Comparison of ENCODE assay signal across 13 cellular contexts in the genomic region with DNA sequence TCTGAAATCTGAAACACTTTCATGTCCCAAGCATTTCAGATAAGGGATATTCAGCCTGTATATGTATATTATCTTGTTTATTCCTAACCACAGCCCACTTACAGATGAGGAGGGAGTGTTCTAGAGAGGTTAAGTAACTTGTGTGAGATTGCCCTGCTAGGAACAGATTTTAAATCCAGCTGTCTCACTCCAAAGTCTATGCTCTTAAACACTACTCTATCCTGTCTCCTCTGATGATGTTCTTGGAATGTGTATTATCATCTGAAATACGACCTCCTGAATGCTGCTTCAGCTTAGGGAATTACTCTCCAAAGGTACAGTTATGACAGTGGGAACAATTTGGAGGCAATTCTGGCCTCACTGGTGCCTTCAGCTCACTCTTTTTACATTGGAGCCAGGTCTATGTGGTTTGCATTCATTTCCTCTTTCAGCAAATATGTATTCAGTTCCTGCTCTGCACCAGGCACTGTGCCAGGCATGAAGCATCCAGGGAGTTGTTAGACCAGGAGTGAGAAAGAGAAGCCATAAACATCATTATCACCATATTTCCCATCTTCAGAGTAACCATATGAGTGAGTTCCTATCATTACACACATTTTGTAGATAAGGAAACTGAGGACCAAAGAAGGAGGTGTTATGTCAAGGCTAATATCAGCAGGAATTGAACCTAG.
DNase-seq lines count a peak whose midpoint lies in the region; ATAC-seq, FAIRE-seq and TF ChIP-seq lines count a peak whose summit lies in the region.
"Had no signal": no experiment of that assay in that cellular context is flagged by ENCODE, and none has a peak within 500 bp of the region (broad histone marks: within the 10 kb centered on the region; RNA-seq: fewer than 3 reads in every experiment).

No MANE protein-coding gene starts in this region.

- H3K9me3 ChIP-seq in astrocyte (ENCODE audit: insufficient read depth, low read depth, low read length) (no peaks in the 10 kb centered on the region), left ventricle myocardium inferior (replicated peaks) (no peaks in the 10 kb centered on the region), uterus (no peaks in the 10 kb centered on the region), hepatocyte (ENCODE audit: low read depth) (no peaks in the 10 kb centered on the region)
- H3K9me3 ChIP-seq: suprapubic skin had no signal

- H3K4me1 Mint-ChIP-seq in astrocyte (ENCODE audit: low read depth, unreplicated experiment) = peaks cover 14% of the 10 kb centered on the region

- H3K36me3 Mint-ChIP-seq in astrocyte (ENCODE audit: low read depth, unreplicated experiment) = no peaks in the 10 kb centered on the region

- TF ChIP-seq CTCF in astrocyte (IDR thresholded peaks at IDR 0.05; ENCODE audit: insufficient read depth, low read depth, low read length) (no peak), left ventricle myocardium inferior (IDR thresholded peaks at IDR 0.05; ENCODE audit: borderline replicate concordance) (no peak), uterus (IDR thresholded peaks at IDR 0.05) (no peak), hepatocyte (IDR thresholded peaks at IDR 0.05; ENCODE audit: poor library complexity) (no peak)

- intact Hi-C loops in left ventricle myocardium inferior (cut with micrococcal nuclease) (no loop called here), uterus (cut with DNase I; ENCODE audit: low total_unique reads) (no loop called here)

- H3K27me3 Mint-ChIP-seq in astrocyte (ENCODE audit: low read depth, unreplicated experiment) = peaks cover 20% of the 10 kb centered on the region

- H3K4me3 Mint-ChIP-seq in astrocyte (ENCODE audit: unreplicated experiment) = no peak overlapping the region

- H2AFZ ChIP-seq in astrocyte (ENCODE audit: low read depth, low read length) (no peak overlapping the region), hepatocyte (no peak overlapping the region)

- peaks cover 7% of the 10 kb centered on the region for H3K4me1 ChIP-seq in astrocyte (ENCODE audit: insufficient read depth, low read length)
- H3K4me1 ChIP-seq in left ventricle myocardium inferior = peaks cover 22% of the 10 kb centered on the region
- H3K4me1 ChIP-seq in uterus = peaks cover 3 to 8% of the 10 kb centered on the region in 2 donors
- H3K4me1 ChIP-seq in hepatocyte (ENCODE audit: insufficient read depth) = no peaks in the 10 kb centered on the region

- peak; percentile 6 for DNase-seq in NCI-H1092 treated with DMSO at 0.1 percent for 48 hours (lab: John Stamatoyannopoulos, UW)
- DNase-seq in NCI-H1092 (lab: John Stamatoyannopoulos, UW) = no peak
- peak; percentile 69 for DNase-seq in astrocyte (ENCODE audit: low read depth)
- peak; percentile 59 for DNase-seq in left ventricle myocardium inferior
- peak; percentile 28 to 40 for DNase-seq in uterus
- no peak for DNase-seq in NCI-H1105 treated with DMSO at 0.1 percent for 48 hours (lab: John Stamatoyannopoulos, UW)
- DNase-seq in hepatocyte (ENCODE audit: low spot score) = no peak
- DNase-seq: activated CD8-positive, alpha-beta memory T cell treated with anti-CD3 and anti-CD28 coated beads, Interleukin-2, amount 50 U/mL, for 48 hours; cerebellar nuclear complex; glutamatergic neuron; T-helper 1 cell had no signal

- WGBS in hepatocyte (ENCODE audit: low lambda C conversion rate, missing lambda C conversion rate) = 54% methylated on average over 1 of the region's 1 CpG

- no peaks in the 10 kb centered on the region for H3K27me3 ChIP-seq in astrocyte (ENCODE audit: insufficient read depth, low read length)
- H3K27me3 ChIP-seq in left ventricle myocardium inferior (ENCODE audit: low read depth) = no peaks in the 10 kb centered on the region
- H3K27me3 ChIP-seq in uterus = no peaks in the 10 kb centered on the region
- H3K27me3 ChIP-seq in hepatocyte = no peaks in the 10 kb centered on the region
- H3K27me3 ChIP-seq: suprapubic skin had no signal

- H3K27ac Mint-ChIP-seq in astrocyte (ENCODE audit: unreplicated experiment) = no peak overlapping the region

- no peak overlapping the region for H3K4me2 ChIP-seq in astrocyte (ENCODE audit: low read length)
- H3K4me2 ChIP-seq in hepatocyte = no peak overlapping the region

- no peak overlapping the region for H3K9ac ChIP-seq in astrocyte (ENCODE audit: low read length)

- H3K79me2 ChIP-seq in astrocyte (ENCODE audit: insufficient read depth, low read length) (no peaks in the 10 kb centered on the region), hepatocyte (no peaks in the 10 kb centered on the region)

- no peaks in the 10 kb centered on the region for H4K20me1 ChIP-seq in astrocyte (ENCODE audit: insufficient read depth, low read length)
- no peaks in the 10 kb centered on the region for H4K20me1 ChIP-seq in hepatocyte (ENCODE audit: insufficient read depth, poor library complexity, severe bottlenecking)

- H3K9me3 Mint-ChIP-seq in astrocyte (ENCODE audit: unreplicated experiment) = no peaks in the 10 kb centered on the region

- no peaks in the 10 kb centered on the region for H3K9me2 ChIP-seq in hepatocyte (replicated peaks; ENCODE audit: insufficient read depth)

- no peaks in the 10 kb centered on the region for H3K36me3 ChIP-seq in astrocyte (ENCODE audit: insufficient read depth, low read length)
- H3K36me3 ChIP-seq in left ventricle myocardium inferior = no peaks in the 10 kb centered on the region
- no peaks in the 10 kb centered on the region for H3K36me3 ChIP-seq in uterus
- no peaks in the 10 kb centered on the region for H3K36me3 ChIP-seq in hepatocyte (replicated peaks; ENCODE audit: insufficient read depth, low read depth)
- H3K36me3 ChIP-seq: suprapubic skin had no signal

- FAIRE-seq in astrocyte (lab: Jason Lieb, UNC) = peak; percentile 79

- TF ChIP-seq POLR2A in uterus (IDR thresholded peaks at IDR 0.05) = no peak

- no peak overlapping the region for H3K27ac ChIP-seq in astrocyte (ENCODE audit: low read depth, low read length)
- H3K27ac ChIP-seq in left ventricle myocardium inferior (replicated peaks) = peak overlapping the region; percentile 45
- peak overlapping the region; percentile 26 to 37 for H3K27ac ChIP-seq in uterus
- H3K27ac ChIP-seq in hepatocyte = no peak overlapping the region
- H3K27ac ChIP-seq: suprapubic skin had no signal

- H3K4me3 ChIP-seq in astrocyte (ENCODE audit: insufficient read depth, low read depth, low read length) (no peak overlapping the region), left ventricle myocardium inferior (no peak overlapping the region), uterus (no peak overlapping the region), hepatocyte (no peak overlapping the region)
- H3K4me3 ChIP-seq: suprapubic skin had no signal

- no peak for ATAC-seq in HG02884 (IDR thresholded peaks at IDR 0.05; ENCODE audit: unreplicated experiment)

Comparison
In these comparisons a context has a peak if more than half of its experiments do, and no peak if none do; other contexts are left out.
1. DNase-seq: peak in NCI-H1092 treated with DMSO at 0.1 percent for 48 hours (single experiment), astrocyte (single experiment), left ventricle myocardium inferior (single experiment) and uterus (2 of 2); none in NCI-H1092 (single experiment), NCI-H1105 treated with DMSO at 0.1 percent for 48 hours (single experiment) and hepatocyte (single experiment).
2. H3K27ac ChIP-seq: peak in left ventricle myocardium inferior (single experiment) and uterus (2 of 2); none in astrocyte (single experiment) and hepatocyte (single experiment).